In genomic region chr7:23298885-23299769, GRCh38 we compare ENCODE assay signal across 8 cellular contexts. TPM values are rescaled to one million over a fixed set of nuclear protein-coding genes. Genes with fewer than 3 reads are reported as not detected.
DNase-seq lines count a peak whose midpoint lies in the region; ATAC-seq lines count a peak whose summit lies in the region.

Gene MALSU1 (plus strand): TSS chr7:23299339. CDS start chr7:23299353, 14 bp downstream.

- peak within 1 kb of the TSS; percentile 93 for H3K27ac Mint-ChIP-seq in dendritic cell treated with granulocyte-macrophage colony-stimulating factor and Interleukin-4, amounts not matched to agents 40 ng/mL and 50 ng/mL, for 4 days

- peak; percentile 78 to 93 (median 88) for DNase-seq in C1 segment of cervical spinal cord (lab: John Stamatoyannopoulos, UW)
- DNase-seq in NCI-H748 treated with DMSO at 0.1 percent for 48 hours (lab: John Stamatoyannopoulos, UW), result peak; percentile 95
- peak; percentile 92 to 97 for DNase-seq in activated CD4-positive, alpha-beta T cell treated with anti-CD3 and anti-CD28 coated beads, Interleukin-2, amount 50 U/mL, for 24 hours (ENCODE audit: low read depth in 1 of 2, low spot score in 1 of 2)
- peak; percentile 97 for DNase-seq in left lobe of liver (ENCODE audit: low spot score)
- peak; percentile 97 for DNase-seq in stimulated activated CD4-positive, alpha-beta T cell treated with anti-CD3 and anti-CD28 coated beads, Interleukin-2, amount 100 ng/mL, for 4 hours (ENCODE audit: low read depth)

- peak within 1 kb of the TSS; percentile 89 for H3K4me3 Mint-ChIP-seq in dendritic cell treated with granulocyte-macrophage colony-stimulating factor and Interleukin-4, amounts not matched to agents 40 ng/mL and 50 ng/mL, for 4 days

- H3K4me1 Mint-ChIP-seq in dendritic cell treated with granulocyte-macrophage colony-stimulating factor and Interleukin-4, amounts not matched to agents 40 ng/mL and 50 ng/mL, for 4 days (ENCODE audit: low read depth), result peaks cover 33% of the 10 kb centered on the region

- ATAC-seq in GM19372 (IDR thresholded peaks at IDR 0.05; ENCODE audit: low read depth, unreplicated experiment), result peak; percentile 100
- ATAC-seq in HG03558 (IDR thresholded peaks at IDR 0.05; ENCODE audit: extremely low read depth, unreplicated experiment), result peak; percentile 96
- peak; percentile 96 for ATAC-seq in left lobe of liver

- intact Hi-C loops in dendritic cell treated with granulocyte-macrophage colony-stimulating factor and Interleukin-4, amounts not matched to agents 40 ng/mL and 50 ng/mL, for 4 days (cut with micrococcal nuclease), result loop anchor here (1.0 to 5.0 kb wide), 3 partner anchors 117 to 192 kb away; partner anchors contain the start of genes IGF2BP3, KLHL7 and NUP42

- H3K9me3 Mint-ChIP-seq in dendritic cell treated with granulocyte-macrophage colony-stimulating factor and Interleukin-4, amounts not matched to agents 40 ng/mL and 50 ng/mL, for 4 days, result no peaks in the 10 kb centered on the region

- peaks cover 37% of the 10 kb centered on the region for H3K36me3 Mint-ChIP-seq in dendritic cell treated with granulocyte-macrophage colony-stimulating factor and Interleukin-4, amounts not matched to agents 40 ng/mL and 50 ng/mL, for 4 days (ENCODE audit: low read depth)

- no peaks in the 10 kb centered on the region for H3K27me3 Mint-ChIP-seq in dendritic cell treated with granulocyte-macrophage colony-stimulating factor and Interleukin-4, amounts not matched to agents 40 ng/mL and 50 ng/mL, for 4 days

RNA-seq across cellular contexts. Expression of gene MALSU1, which starts in this region (rescaled TPM):
- total RNA-seq in left lobe of liver, result 44.4 TPM

Comparison
In these comparisons a context has a peak if more than half of its experiments do, and no peak if none do; other contexts are left out.
1. Peak in every context shown above with its lines: DNase-seq and ATAC-seq.